24 cellular contexts compared by ENCODE assay signal in genomic region chr2:67453365-67453764, GRCh38. TPM values are rescaled to one million over a fixed set of nuclear protein-coding genes. Genes with fewer than 3 reads are reported as not detected.
DNase-seq lines count a peak whose midpoint lies in the region; ATAC-seq and TF ChIP-seq lines count a peak whose summit lies in the region.
"Had no signal": no experiment of that assay in that cellular context is flagged by ENCODE, and none has a peak within 500 bp of the region (broad histone marks: within the 10 kb centered on the region; RNA-seq: fewer than 3 reads in every experiment).

No MANE protein-coding gene starts in this region.

- no peak overlapping the region for H3K4me3 Mint-ChIP-seq in MCF 10A (ENCODE audit: unreplicated experiment)
- H3K4me3 Mint-ChIP-seq: activated naive CD4-positive, alpha-beta T cell treated with anti-CD3 and anti-CD28 coated beads, Interleukin-2, amount 50 U/mL, for 24 hours; activated T-helper 1 cell treated with anti-CD3 and anti-CD28 coated beads, Interleukin-12 subunit alpha, Interleukin-12 subunit beta, Interleukin-2, Interleukin-4 antibody, amounts not matched to agents 30 ng/mL and 10 ng/mL and 1 ng/mL, durations not matched to agents 14 hours and 24 hours and 36 hours; dendritic cell treated with granulocyte-macrophage colony-stimulating factor and Interleukin-4, amounts not matched to agents 40 ng/mL and 50 ng/mL, for 4 days had no signal

- DNase-seq in MCF 10A (ENCODE audit: unreplicated experiment) (peak; percentile 24), breast epithelium (ENCODE audit: low spot score in 2 of 2) (no peak), brain microvascular endothelial cell (peak; percentile 51), iris pigment epithelial cell (ENCODE audit: low read depth) (peak; percentile 69), mucosa of gallbladder (ENCODE audit: low spot score) (no peak), left ventricle myocardium superior (no peak), uterus (no peak), GF-D8 (lab: John Stamatoyannopoulos, UW) (no peak)
- DNase-seq: activated CD4-positive, CD25-positive, alpha-beta regulatory T cell treated with anti-CD3 and anti-CD28 coated beads, Interleukin-2, amount 50 U/mL, for 72 hours; BE2C; Caco-2; DND-41; glutamatergic neuron; NCI-H1417 treated with DMSO at 0.1 percent for 48 hours; NCI-H2171; NCI-H524 treated with DMSO at 0.1 percent for 48 hours; stimulated activated CD4-positive, alpha-beta T cell treated with anti-CD3 and anti-CD28 coated beads, Interleukin-4, amount 100 ng/mL, for 1 hour; stimulated activated naive CD8-positive, alpha-beta T cell treated with anti-CD3 and anti-CD28 coated beads, Interleukin-15, Interleukin-2, amounts not matched to agents 100 U/mL and 50 U/mL, for 24 hours; SW 1271; transverse colon had no signal

- BruUV-seq in MCF 10A (replicated peaks; lab: Mats Ljungman, UMichigan) = no TSS peak

- peaks cover 6% of the 10 kb centered on the region for H3K36me3 Mint-ChIP-seq in MCF 10A (ENCODE audit: insufficient read depth, unreplicated experiment)
- H3K36me3 Mint-ChIP-seq: activated naive CD4-positive, alpha-beta T cell treated with anti-CD3 and anti-CD28 coated beads, Interleukin-2, amount 50 U/mL, for 24 hours had no signal

- no peak for ATAC-seq in left ventricle myocardium superior
- ATAC-seq: Right ventricle myocardium inferior; stimulated activated naive CD8-positive, alpha-beta T cell treated with anti-CD3 and anti-CD28 coated beads, Interleukin-15, Interleukin-2, amounts not matched to agents 100 U/mL and 50 U/mL, for 24 hours had no signal

- H3K4me1 ChIP-seq in breast epithelium = no peaks in the 10 kb centered on the region
- no peaks in the 10 kb centered on the region for H3K4me1 ChIP-seq in uterus
- H3K4me1 ChIP-seq: BE2C, transverse colon had no signal

- H3K27ac ChIP-seq in breast epithelium (no peak overlapping the region), brain microvascular endothelial cell (no peak overlapping the region), uterus (no peak overlapping the region)
- H3K27ac ChIP-seq: transverse colon had no signal

- intact Hi-C loops in MCF 10A (cut with micrococcal nuclease) (no loop called here), breast epithelium (cut with DNase I; ENCODE audit: low total_unique reads) (no loop called here), left ventricle myocardium superior (cut with micrococcal nuclease) (no loop called here), uterus (cut with DNase I; ENCODE audit: low total_unique reads) (no loop called here)

- POLR2A ChIA-PET in MCF 10A (lab: Yijun Ruan, JAX) = interaction anchor here (0.7 to 6.6 kb wide), 2 partner anchors 11 to 37 kb away, joined by 3 to 77 read pairs; no protein-coding TSS in a partner anchor

- peaks cover 28% of the 10 kb centered on the region for H3K4me1 Mint-ChIP-seq in MCF 10A (ENCODE audit: insufficient read depth, unreplicated experiment)
- H3K4me1 Mint-ChIP-seq: activated naive CD4-positive, alpha-beta T cell treated with anti-CD3 and anti-CD28 coated beads, Interleukin-2, amount 50 U/mL, for 24 hours had no signal

- H3K9me3 ChIP-seq in breast epithelium (no peaks in the 10 kb centered on the region), uterus (no peaks in the 10 kb centered on the region)
- H3K9me3 ChIP-seq: BE2C, Caco-2, transverse colon had no signal

- TF ChIP-seq CTCF in MCF 10A (IDR thresholded peaks at IDR 0.05; ENCODE audit: unreplicated experiment) = no peak
- no peak for TF ChIP-seq CTCF in breast epithelium (IDR thresholded peaks at IDR 0.05)
- no peak for TF ChIP-seq CTCF in brain microvascular endothelial cell (IDR thresholded peaks at IDR 0.05; ENCODE audit: low read depth, low read length, missing control alignments)
- no peak for TF ChIP-seq CTCF in uterus (IDR thresholded peaks at IDR 0.05)

- TF ChIP-seq POLR2A in breast epithelium (IDR thresholded peaks at IDR 0.05) (no peak), uterus (IDR thresholded peaks at IDR 0.05) (no peak)

- H3K27ac Mint-ChIP-seq in MCF 10A (ENCODE audit: low read depth, unreplicated experiment) = peak overlapping the region; percentile 16
- H3K27ac Mint-ChIP-seq: activated naive CD4-positive, alpha-beta T cell treated with anti-CD3 and anti-CD28 coated beads, Interleukin-2, amount 50 U/mL, for 24 hours; activated T-helper 1 cell treated with anti-CD3 and anti-CD28 coated beads, Interleukin-12 subunit alpha, Interleukin-12 subunit beta, Interleukin-2, Interleukin-4 antibody, amounts not matched to agents 30 ng/mL and 10 ng/mL and 1 ng/mL, durations not matched to agents 14 hours and 24 hours and 36 hours; dendritic cell treated with granulocyte-macrophage colony-stimulating factor and Interleukin-4, amounts not matched to agents 40 ng/mL and 50 ng/mL, for 4 days had no signal

- H3K27me3 ChIP-seq in breast epithelium = no peaks in the 10 kb centered on the region
- no peaks in the 10 kb centered on the region for H3K27me3 ChIP-seq in brain microvascular endothelial cell (replicated peaks)
- no peaks in the 10 kb centered on the region for H3K27me3 ChIP-seq in uterus
- H3K27me3 ChIP-seq: BE2C had no signal

- no peaks in the 10 kb centered on the region for H3K27me3 Mint-ChIP-seq in MCF 10A (ENCODE audit: insufficient read depth, unreplicated experiment)
- H3K27me3 Mint-ChIP-seq: dendritic cell treated with granulocyte-macrophage colony-stimulating factor and Interleukin-4, amounts not matched to agents 40 ng/mL and 50 ng/mL, for 4 days had no signal

- in situ Hi-C loops in brain microvascular endothelial cell (cut with HindIII; ENCODE audit: low pct_ligation_motif_present, low sequenced_read_pairs) = no loop called here

- H3K9me3 Mint-ChIP-seq in MCF 10A (ENCODE audit: unreplicated experiment) = no peaks in the 10 kb centered on the region
- H3K9me3 Mint-ChIP-seq: activated naive CD4-positive, alpha-beta T cell treated with anti-CD3 and anti-CD28 coated beads, Interleukin-2, amount 50 U/mL, for 24 hours; activated T-helper 1 cell treated with anti-CD3 and anti-CD28 coated beads, Interleukin-12 subunit alpha, Interleukin-12 subunit beta, Interleukin-2, Interleukin-4 antibody, amounts not matched to agents 30 ng/mL and 10 ng/mL and 1 ng/mL, durations not matched to agents 14 hours and 24 hours and 36 hours; dendritic cell treated with granulocyte-macrophage colony-stimulating factor and Interleukin-4, amounts not matched to agents 40 ng/mL and 50 ng/mL, for 4 days had no signal

- H3K36me3 ChIP-seq in breast epithelium = no peaks in the 10 kb centered on the region
- H3K36me3 ChIP-seq in brain microvascular endothelial cell (replicated peaks) = no peaks in the 10 kb centered on the region
- no peaks in the 10 kb centered on the region for H3K36me3 ChIP-seq in uterus
- H3K36me3 ChIP-seq: BE2C, transverse colon had no signal

- CTCF ChIA-PET in MCF 10A (lab: Yijun Ruan, JAX) = no interaction called here

- H3K4me3 ChIP-seq in breast epithelium (no peak overlapping the region), brain microvascular endothelial cell (ENCODE audit: low read depth, low read length) (no peak overlapping the region), uterus (no peak overlapping the region)
- H3K4me3 ChIP-seq: transverse colon had no signal

RNA-seq across cellular contexts. Expression of gene ETAA1, which starts 56.2 kb away (rescaled TPM):
- 10.4 and 11.7 TPM in 2 replicates for total RNA-seq in MCF 10A (2022)
- total RNA-seq in breast epithelium = 10 to 100 TPM; 17.0 to 23.6 (median 19.7) TPM
- 13.9 TPM for total RNA-seq in mucosa of gallbladder
- total RNA-seq in left ventricle myocardium superior = 3.9 TPM
- total RNA-seq in uterus = 10 to 100 TPM; 14.6 to 37.6 (median 21.6) TPM

Comparison
In these comparisons a context has a peak if more than half of its experiments do, and no peak if none do; other contexts are left out.
1. DNase-seq: peak in MCF 10A (single experiment), brain microvascular endothelial cell (single experiment) and iris pigment epithelial cell (single experiment); none in breast epithelium (0 of 2), mucosa of gallbladder (single experiment), left ventricle myocardium superior (single experiment), uterus (0 of 2) and GF-D8 (single experiment).